Comparison of ENCODE assay signal across 8 cellular contexts in genomic region chr11:71447791-71448256, GRCh38. TPM values are rescaled to one million over a fixed set of nuclear protein-coding genes. Genes with fewer than 3 reads are reported as not detected.
DNase-seq lines count a peak whose midpoint lies in the region; ATAC-seq and TF ChIP-seq lines count a peak whose summit lies in the region.

No MANE protein-coding gene starts in this region.

- H3K9me2 ChIP-seq in OCI-LY1 (ENCODE audit: low read depth, low read length) = no peaks in the 10 kb centered on the region

- TF ChIP-seq CTCF in OCI-LY1 (IDR thresholded peaks at IDR 0.05; ENCODE audit: low read length) = no peak
- TF ChIP-seq CTCF in heart right ventricle (IDR thresholded peaks at IDR 0.05) = no peak

- peaks cover 47% of the 10 kb centered on the region for H3K36me3 ChIP-seq in OCI-LY1 (ENCODE audit: insufficient read depth, low read length)
- peaks cover 0 to 30% (median 0%) of the 10 kb centered on the region in 9 donors for H3K36me3 ChIP-seq in heart right ventricle
- peaks cover 6% of the 10 kb centered on the region for H3K36me3 ChIP-seq in rectal smooth muscle tissue (ENCODE audit: control insufficient read depth, insufficient read depth, low read length)

- peaks cover 7% of the 10 kb centered on the region; the same call in 1 of the 2 replicates for H3K79me2 ChIP-seq in OCI-LY1 (ENCODE audit: insufficient read depth, low read length)

- DNase-seq in Right ventricle myocardium inferior (ENCODE audit: missing footprints) = peak; percentile 73
- DNase-seq in cardiac septum (ENCODE audit: low spot score) = no peak
- peak in 1 of 2 donors; percentile 35 for DNase-seq in activated naive CD4-positive, alpha-beta T cell treated with anti-CD3 and anti-CD28 coated beads, Interleukin-2, amount 50 U/mL, for 72 hours (ENCODE audit: low spot score in 2 of 2)
- DNase-seq in heart right ventricle = no peak
- DNase-seq in kidney glomerular epithelial cell (lab: John Stamatoyannopoulos, UW) = no peak

- intact Hi-C loops in Right ventricle myocardium inferior (cut with DNase I) (no loop called here), cardiac septum (cut with DNase I) (no loop called here), heart right ventricle (cut with DNase I) (no loop called here)

- peak overlapping the region; percentile 85 for H3K4me2 ChIP-seq in OCI-LY1 (ENCODE audit: low read length)

- H3K9ac ChIP-seq in OCI-LY1 (ENCODE audit: low read length) (peak overlapping the region; percentile 77), rectal smooth muscle tissue (ENCODE audit: low read length) (no peak overlapping the region)

- peaks cover 10% of the 10 kb centered on the region; the same call in 1 of the 2 replicates for H3F3A ChIP-seq in OCI-LY1 (ENCODE audit: insufficient read depth, low read length)

- peaks cover 35 to 38% of the 10 kb centered on the region in 2 donors for H3K36me3 Mint-ChIP-seq in activated naive CD4-positive, alpha-beta T cell treated with anti-CD3 and anti-CD28 coated beads, Interleukin-2, amount 50 U/mL, for 72 hours

- no peaks in the 10 kb centered on the region for H3K9me3 ChIP-seq in OCI-LY1 (ENCODE audit: low read length)
- H3K9me3 ChIP-seq in heart right ventricle = peaks cover 0 to 12% (median 0%) of the 10 kb centered on the region in 11 donors

- no peaks in the 10 kb centered on the region for H3K27me3 ChIP-seq in OCI-LY1 (ENCODE audit: insufficient read depth, low read length)
- H3K27me3 ChIP-seq in heart right ventricle = no peaks in the 10 kb centered on the region
- H3K27me3 ChIP-seq in rectal smooth muscle tissue (ENCODE audit: control insufficient read depth, insufficient read depth, low read length) = no peaks in the 10 kb centered on the region

- H3K4me3 ChIP-seq in OCI-LY1 (ENCODE audit: low read depth, low read length, poor library complexity, severe bottlenecking) (peak overlapping the region; percentile 79), heart right ventricle (peak overlapping the region; percentile 26 to 86 (median 72)), rectal smooth muscle tissue (ENCODE audit: low read length) (peak overlapping the region; percentile 89)

- peak; percentile 27 for ATAC-seq in Right ventricle myocardium inferior
- ATAC-seq in activated naive CD4-positive, alpha-beta T cell treated with anti-CD3 and anti-CD28 coated beads, Interleukin-2, amount 50 U/mL, for 72 hours = peak; percentile 12 to 33
- peak; percentile 7 to 48 (median 16) for ATAC-seq in heart right ventricle
- no peak for ATAC-seq in HG02938 (IDR thresholded peaks at IDR 0.05; ENCODE audit: unreplicated experiment)

- H3K27ac Mint-ChIP-seq in activated naive CD4-positive, alpha-beta T cell treated with anti-CD3 and anti-CD28 coated beads, Interleukin-2, amount 50 U/mL, for 72 hours = peak overlapping the region; percentile 90 to 94

- no peaks in the 10 kb centered on the region for H4K20me1 ChIP-seq in OCI-LY1 (ENCODE audit: insufficient read depth, low read length)

- H2AFZ ChIP-seq in OCI-LY1 (ENCODE audit: low read length) = no peak overlapping the region

- H3K4me1 ChIP-seq in OCI-LY1 (ENCODE audit: insufficient read depth, low read length, severe bottlenecking) = peaks cover 52% of the 10 kb centered on the region
- H3K4me1 ChIP-seq in heart right ventricle = peaks cover 4 to 47% (median 22%) of the 10 kb centered on the region in 9 donors
- H3K4me1 ChIP-seq in rectal smooth muscle tissue (ENCODE audit: control insufficient read depth, insufficient read depth, low read length) = no peaks in the 10 kb centered on the region

- H3K27ac ChIP-seq in OCI-LY1 (ENCODE audit: low read depth, low read length, poor library complexity, severe bottlenecking) = peak overlapping the region; percentile 42
- peak overlapping the region in 9 of 10 donors; percentile 40 to 82 (median 66) for H3K27ac ChIP-seq in heart right ventricle
- H3K27ac ChIP-seq in rectal smooth muscle tissue (ENCODE audit: low read depth, low read length) = no peak overlapping the region

- WGBS in heart right ventricle, 2 donors = 2% methylated on average over 23 to 31 of the region's 31 CpGs

- no peaks in the 10 kb centered on the region for H3K9me3 Mint-ChIP-seq in activated naive CD4-positive, alpha-beta T cell treated with anti-CD3 and anti-CD28 coated beads, Interleukin-2, amount 50 U/mL, for 72 hours

RNA-seq across cellular contexts. Expression of gene DHCR7, which starts 0.4 kb away (rescaled TPM):
- total RNA-seq in Right ventricle myocardium inferior (46.3 TPM), cardiac septum (31.2 TPM), heart right ventricle (10 to 100 TPM; 24.9 to 49.6 (median 31.0) TPM)
- total RNA-seq in activated naive CD4-positive, alpha-beta T cell treated with anti-CD3 and anti-CD28 coated beads, Interleukin-2, amount 50 U/mL, for 72 hours = 10 to 100 TPM; 41.4 to 54.1 TPM
- polyA plus RNA-seq in heart right ventricle = 10 to 100 TPM; 13.5 to 16.0 TPM

RNA-seq across cellular contexts. Expression of gene NADSYN1, which starts 5.2 kb away (rescaled TPM):
- total RNA-seq in Right ventricle myocardium inferior (22.1 TPM), cardiac septum (22.0 TPM), heart right ventricle (10 to 100 TPM; 13.4 to 31.4 (median 16.0) TPM)
- 100 to 1,000 TPM; 102 to 135 TPM for total RNA-seq in activated naive CD4-positive, alpha-beta T cell treated with anti-CD3 and anti-CD28 coated beads, Interleukin-2, amount 50 U/mL, for 72 hours
- 10 to 100 TPM; 25.6 to 32.0 TPM for polyA plus RNA-seq in heart right ventricle
